In the genomic region with DNA sequence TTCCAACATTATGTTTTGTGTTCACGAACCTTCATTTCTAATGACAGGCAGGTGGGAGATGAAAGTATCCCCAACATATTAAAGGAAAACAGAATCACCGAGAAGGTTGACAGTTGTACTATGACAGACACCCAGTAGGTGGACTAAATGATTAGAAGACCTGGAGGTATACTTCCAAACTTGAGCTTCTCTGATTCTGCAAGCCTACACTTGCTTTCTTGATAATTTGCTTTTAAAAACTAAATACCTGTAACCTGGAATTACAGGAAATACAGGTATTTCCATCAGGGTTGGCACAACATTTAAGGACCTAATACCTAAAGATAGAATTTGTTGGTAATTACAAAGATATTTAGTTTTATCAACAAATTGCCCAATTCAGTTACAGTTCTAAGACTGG, we compare ENCODE assay signal across 19 cellular contexts. TPM values are rescaled to one million over a fixed set of nuclear protein-coding genes. Genes with fewer than 3 reads are reported as not detected.
DNase-seq lines count a peak whose midpoint lies in the region; ATAC-seq, FAIRE-seq and TF ChIP-seq lines count a peak whose summit lies in the region.
"Had no signal": no experiment of that assay in that cellular context is flagged by ENCODE, and none has a peak within 500 bp of the region (broad histone marks: within the 10 kb centered on the region; RNA-seq: fewer than 3 reads in every experiment).

No MANE protein-coding gene starts in this region.

- H3K36me3 Mint-ChIP-seq in astrocyte (ENCODE audit: low read depth, unreplicated experiment): no peaks in the 10 kb centered on the region

- TF ChIP-seq CTCF in GM06990 (IDR thresholded peaks at IDR 0.05; ENCODE audit: insufficient read depth, low read length, poor library complexity, severe bottlenecking) (peak; percentile 4), astrocyte (IDR thresholded peaks at IDR 0.05; ENCODE audit: insufficient read depth, low read depth, low read length) (no peak), parathyroid adenoma (IDR thresholded peaks at IDR 0.05) (no peak)

- no peaks in the 10 kb centered on the region for H4K20me1 ChIP-seq in astrocyte (ENCODE audit: insufficient read depth, low read length)

- H3K4me2 ChIP-seq in astrocyte (ENCODE audit: low read length) (no peak overlapping the region), parathyroid adenoma (ENCODE audit: low read length) (peak overlapping the region; percentile 25)
- H3K4me2 ChIP-seq: KMS-11 had no signal

- H3K9me3 Mint-ChIP-seq in astrocyte (ENCODE audit: unreplicated experiment): no peaks in the 10 kb centered on the region
- H3K9me3 Mint-ChIP-seq: CD8-positive, alpha-beta memory T cell had no signal

- no peaks in the 10 kb centered on the region for H3K27me3 Mint-ChIP-seq in astrocyte (ENCODE audit: low read depth, unreplicated experiment)

- H3K27ac Mint-ChIP-seq in astrocyte (ENCODE audit: unreplicated experiment): no peak overlapping the region
- H3K27ac Mint-ChIP-seq: CD8-positive, alpha-beta memory T cell had no signal

- H3K4me1 ChIP-seq in astrocyte (ENCODE audit: insufficient read depth, low read length): no peaks in the 10 kb centered on the region
- no peaks in the 10 kb centered on the region for H3K4me1 ChIP-seq in parathyroid adenoma
- H3K4me1 ChIP-seq: BE2C, SJCRH30 had no signal

- H3K9me3 ChIP-seq in astrocyte (ENCODE audit: insufficient read depth, low read depth, low read length) (no peaks in the 10 kb centered on the region), parathyroid adenoma (ENCODE audit: control insufficient read depth, low read length) (no peaks in the 10 kb centered on the region)
- H3K9me3 ChIP-seq: BE2C, SJCRH30 had no signal

- H3K9ac ChIP-seq in astrocyte (ENCODE audit: low read length) (no peak overlapping the region), parathyroid adenoma (no peak overlapping the region)
- H3K9ac ChIP-seq: KMS-11 had no signal

- no peak for DNase-seq in GM06990 (ENCODE audit: extremely low read depth, insufficient read length)
- DNase-seq in HPDE6-E6E7 (ENCODE audit: extremely low spot score): peak; percentile 50
- DNase-seq in astrocyte (ENCODE audit: low read depth): no peak
- DNase-seq in 8988T: no peak
- DNase-seq in ACHN: no peak
- DNase-seq: BE2C; CD8-positive, alpha-beta memory T cell; GOT3; MM.1S; NCI-H1105; NCI-H187 treated with DMSO at 0.1 percent for 48 hours; NCI-H446 treated with DMSO at 0.1 percent for 48 hours; NCI-H774; SJCRH30 had no signal

- no peak for ATAC-seq in HG03378 (IDR thresholded peaks at IDR 0.05; ENCODE audit: unreplicated experiment)

- no peak overlapping the region for H3K27ac ChIP-seq in astrocyte (ENCODE audit: low read depth, low read length)
- no peak overlapping the region for H3K27ac ChIP-seq in parathyroid adenoma
- H3K27ac ChIP-seq: KMS-11, SJCRH30 had no signal

- in situ Hi-C loops in ACHN (cut with HindIII; ENCODE audit: low pct_ligation_motif_present, low pct_unique_long_range_greater_than_20kb, low sequenced_read_pairs): no loop called here

- FAIRE-seq in astrocyte (lab: Jason Lieb, UNC): peak; percentile 5
- FAIRE-seq: HepG2 had no signal

- peaks cover 1% of the 10 kb centered on the region for H3K4me1 Mint-ChIP-seq in astrocyte (ENCODE audit: low read depth, unreplicated experiment)

- H3K79me2 ChIP-seq in astrocyte (ENCODE audit: insufficient read depth, low read length) (no peaks in the 10 kb centered on the region), parathyroid adenoma (no peaks in the 10 kb centered on the region)

- no peak overlapping the region for H3K4me3 Mint-ChIP-seq in astrocyte (ENCODE audit: unreplicated experiment)
- H3K4me3 Mint-ChIP-seq: CD8-positive, alpha-beta memory T cell had no signal

- H3K36me3 ChIP-seq in GM06990 (ENCODE audit: control insufficient read depth, insufficient read depth, low read length): no peaks in the 10 kb centered on the region
- H3K36me3 ChIP-seq in astrocyte (ENCODE audit: insufficient read depth, low read length): no peaks in the 10 kb centered on the region
- no peaks in the 10 kb centered on the region for H3K36me3 ChIP-seq in parathyroid adenoma (ENCODE audit: control insufficient read depth, insufficient read depth, low read length)
- H3K36me3 ChIP-seq: BE2C, SJCRH30 had no signal

- H3K27me3 ChIP-seq in GM06990 (replicated peaks; ENCODE audit: control insufficient read depth, insufficient read depth, low read length) (no peaks in the 10 kb centered on the region), astrocyte (ENCODE audit: insufficient read depth, low read length) (no peaks in the 10 kb centered on the region), parathyroid adenoma (ENCODE audit: control insufficient read depth, insufficient read depth, low read length) (no peaks in the 10 kb centered on the region)
- H3K27me3 ChIP-seq: BE2C, SJCRH30 had no signal

- H3K4me3 ChIP-seq in GM06990 (replicated peaks; ENCODE audit: low read depth, low read length): no peak overlapping the region
- H3K4me3 ChIP-seq in astrocyte (ENCODE audit: insufficient read depth, low read depth, low read length): no peak overlapping the region
- H3K4me3 ChIP-seq in parathyroid adenoma (ENCODE audit: low read depth, low read length): no peak overlapping the region
- H3K4me3 ChIP-seq: SJCRH30 had no signal

- no peak overlapping the region for H2AFZ ChIP-seq in astrocyte (ENCODE audit: low read depth, low read length)
- H2AFZ ChIP-seq in parathyroid adenoma: no peak overlapping the region

RNA-seq across cellular contexts. Expression of gene C4orf51, which starts 43.4 kb away (rescaled TPM):
- not detected in 2 replicates for total RNA-seq in astrocyte
- total RNA-seq: CD8-positive, alpha-beta memory T cell; HepG2; RPMI7951; SJCRH30 had no signal
